Comparison of ENCODE assay signal across 30 cellular contexts in genomic region chr1:199135901-199136300, GRCh38.
"Had no signal": no experiment of that assay in that cellular context is flagged by ENCODE, and none has a peak within 500 bp of the region (broad histone marks: within the 10 kb centered on the region; RNA-seq: fewer than 3 reads in every experiment).

No MANE protein-coding gene starts in this region.

- H3K4me3 ChIP-seq: breast epithelium, pancreas, psoas muscle, stomach, thyroid gland, upper lobe of left lung, vagina had no signal

- H3K27me3 ChIP-seq: breast epithelium, pancreas, stomach, thyroid gland, upper lobe of left lung, vagina had no signal

- DNase-seq: activated CD4-positive, alpha-beta memory T cell treated with anti-CD3 and anti-CD28 coated beads for 36 hours; activated CD4-positive, alpha-beta T cell treated with anti-CD3 and anti-CD28 coated beads, Interleukin-2, amount 10 ng/mL, durations not matched to agents 24 days and 14 days; activated CD4-positive, CD25-positive, alpha-beta regulatory T cell treated with anti-CD3 and anti-CD28 coated beads, Interleukin-2, amount 50 U/mL, for 72 hours; activated CD8-positive, alpha-beta memory T cell treated with anti-CD3 and anti-CD28 coated beads, Interleukin-2, amount 50 U/mL, for 4 hours; activated gamma-delta T cell treated with Interleukin-2 at 50 U/mL for 16 hours; activated naive CD4-positive, alpha-beta T cell treated with anti-CD3 and anti-CD28 coated beads, Interleukin-2, amount 50 U/mL, for 16 hours; activated T-cell treated with anti-CD3 and anti-CD28 coated beads, Interleukin-2, amount 50 U/mL, for 1 hour; amniotic stem cell; central memory CD4-positive, alpha-beta T cell; endodermal cell; foreskin fibroblast; head of caudate nucleus; hippocampal formation; left cardiac atrium; left ventricle myocardium superior; mammary epithelial cell; naive thymus-derived CD4-positive, alpha-beta T cell; nucleus accumbens; psoas muscle; stimulated activated CD4-positive, alpha-beta T cell treated with anti-CD3 and anti-CD28 coated beads, Interleukin-15, amount 100 ng/mL, for 24 hours; stimulated activated CD4-positive, alpha-beta T cell treated with anti-CD3 and anti-CD28 coated beads, Interleukin-2, amount 100 ng/mL, for 24 hours; stimulated activated naive B cell treated with anti-CD40 and anti-IgM and Interleukin-4, amounts not matched to agents 10 μg/mL and 1 μg/mL and 100 μg/mL, for 72 hours; stomach; thyroid gland; upper lobe of left lung had no signal

- H3K9me3 ChIP-seq: breast epithelium, pancreas, psoas muscle, stomach, thyroid gland, upper lobe of left lung, vagina had no signal

- H3K4me1 ChIP-seq: breast epithelium, pancreas, psoas muscle, stomach, thyroid gland, upper lobe of left lung, vagina had no signal

- FAIRE-seq: keratinocyte, pancreas had no signal

- H3K27ac ChIP-seq: breast epithelium, pancreas, psoas muscle, stomach, thyroid gland, upper lobe of left lung, vagina, VCaP had no signal

- H3K36me3 ChIP-seq: breast epithelium, pancreas, stomach, thyroid gland, upper lobe of left lung, vagina had no signal
